ENCODE assay signal across 30 cellular contexts in genomic region chr17:9941305-9941704, GRCh38. TPM values are rescaled to one million over a fixed set of nuclear protein-coding genes. Genes with fewer than 3 reads are reported as not detected.
"Had no signal": no experiment of that assay in that cellular context is flagged by ENCODE, and none has a peak within 500 bp of the region (broad histone marks: within the 10 kb centered on the region; RNA-seq: fewer than 3 reads in every experiment).

No MANE protein-coding gene starts in this region.

- H3K9ac ChIP-seq: neural progenitor cell had no signal

- DNase-seq: effector CD4-positive, alpha-beta T cell; endodermal cell; foreskin fibroblast; gastrocnemius medialis; kidney; mammary epithelial cell; mesendoderm; midbrain; naive thymus-derived CD4-positive, alpha-beta T cell; stimulated activated CD4-positive, alpha-beta T cell treated with anti-CD3 and anti-CD28 coated beads, Interleukin-12 subunit alpha, Interleukin-12 subunit beta, amount 100 ng/mL, for 4 hours; stimulated activated CD4-positive, alpha-beta T cell treated with anti-CD3 and anti-CD28 coated beads, Interleukin-1b, Interleukin-23, amount 100 ng/mL, for 48 hours; stimulated activated CD4-positive, alpha-beta T cell treated with anti-CD3 and anti-CD28 coated beads, Interleukin-4, amount 100 ng/mL, for 1 hour; stimulated activated CD8-positive, alpha-beta memory T cell treated with anti-CD3 and anti-CD28 coated beads, Interleukin-4, amount 100 ng/mL, for 48 hours; stimulated activated naive CD4-positive, alpha-beta T cell treated with Interleukin-2 at 50 U/mL for 16 hours; stomach; testis; tibial artery had no signal

- H3K9me3 ChIP-seq: gastrocnemius medialis, prostate gland, right atrium auricular region, testis had no signal

- ATAC-seq: esophagus mucosa; gastrocnemius medialis; left lobe of liver; naive thymus-derived CD4-positive, alpha-beta T cell; sciatic nerve had no signal

- H3K27ac ChIP-seq: coronary artery, epithelial cell of prostate, gastrocnemius medialis, hepatocyte, neural progenitor cell, prostate gland, right atrium auricular region, stomach, testis, tibial artery had no signal

- H3K36me3 ChIP-seq: gastrocnemius medialis, neural progenitor cell, prostate gland had no signal

- H3K4me1 ChIP-seq: neural progenitor cell, prostate gland had no signal

- FAIRE-seq: kidney had no signal

- H2AFZ ChIP-seq: hepatocyte, neural progenitor cell had no signal

- H3K4me3 ChIP-seq: coronary artery, gastrocnemius medialis, hepatocyte, neural progenitor cell, prostate gland, right atrium auricular region, smooth muscle cell, stomach, testis, tibial artery had no signal

- H3K79me2 ChIP-seq: hepatocyte had no signal

- H3K27me3 ChIP-seq: gastrocnemius medialis, hepatocyte, neural progenitor cell, right atrium auricular region, stomach, testis, tibial artery had no signal

- H3K4me2 ChIP-seq: hepatocyte, neural progenitor cell, smooth muscle cell had no signal

RNA-seq across cellular contexts. Expression of gene RCVRN, which starts 36.2 kb away (rescaled TPM):
- total RNA-seq: dermis microvascular lymphatic vessel endothelial cell, endodermal cell, esophagus mucosa, gastrocnemius medialis, glomerular endothelial cell, kidney, left lobe of liver, mammary epithelial cell, osteocyte had no signal
- polyA plus RNA-seq: mammary epithelial cell; naive thymus-derived CD4-positive, alpha-beta T cell had no signal
